ENCODE assay signal across 8 cellular contexts in genomic region chr4:924107-925096, GRCh38. TPM values are rescaled to one million over a fixed set of nuclear protein-coding genes. Genes with fewer than 3 reads are reported as not detected.
A peak's percentile ranks its signal among the peaks of the same experiment; 100 is the strongest.
DNase-seq lines count a peak whose midpoint lies in the region; ATAC-seq and TF ChIP-seq lines count a peak whose summit lies in the region.

No MANE protein-coding gene starts in this region.

- ATAC-seq in HG02610 (IDR thresholded peaks at IDR 0.05; ENCODE audit: unreplicated experiment) (peak; percentile 57), memory B cell (ENCODE audit: low read depth) (peak; percentile 62)
- peak; percentile 83 for ATAC-seq in activated CD8-positive, alpha-beta T cell treated with anti-CD3 and anti-CD28 coated beads for 36 hours

- DNase-seq in GM10248 (ENCODE audit: extremely low spot score): peak; percentile 68
- DNase-seq in activated CD8-positive, alpha-beta T cell treated with anti-CD3 and anti-CD28 coated beads for 36 hours: peak; percentile 62
- peak; percentile 48 to 63 for DNase-seq in memory B cell (ENCODE audit: low spot score in 2 of 2)
- no peak for DNase-seq in DMS153 (lab: John Stamatoyannopoulos, UW)
- DNase-seq in MV-4-11 (lab: John Stamatoyannopoulos, UW): no peak
- DNase-seq in NCI-H1048 (lab: John Stamatoyannopoulos, UW): no peak
- no peak for DNase-seq in activated CD8-positive, alpha-beta memory T cell treated with anti-CD3 and anti-CD28 coated beads, Interleukin-2, amount 50 U/mL, for 4 hours

- peak overlapping the region; percentile 87 for H3K27ac Mint-ChIP-seq in activated CD8-positive, alpha-beta T cell treated with anti-CD3 and anti-CD28 coated beads for 36 hours
- peak overlapping the region; percentile 97 for H3K27ac Mint-ChIP-seq in memory B cell

- intact Hi-C loops in activated CD8-positive, alpha-beta T cell treated with anti-CD3 and anti-CD28 coated beads for 36 hours (cut with micrococcal nuclease): no loop called here

- peaks cover 63% of the 10 kb centered on the region for H3K4me1 Mint-ChIP-seq in activated CD8-positive, alpha-beta T cell treated with anti-CD3 and anti-CD28 coated beads for 36 hours (ENCODE audit: low read depth)
- H3K4me1 Mint-ChIP-seq in memory B cell: peaks cover 46% of the 10 kb centered on the region

- H3K4me3 Mint-ChIP-seq in activated CD8-positive, alpha-beta T cell treated with anti-CD3 and anti-CD28 coated beads for 36 hours: peak overlapping the region; percentile 8
- H3K4me3 Mint-ChIP-seq in memory B cell: peak overlapping the region; percentile 57

- H3K27me3 Mint-ChIP-seq in activated CD8-positive, alpha-beta T cell treated with anti-CD3 and anti-CD28 coated beads for 36 hours: no peaks in the 10 kb centered on the region
- no peaks in the 10 kb centered on the region for H3K27me3 Mint-ChIP-seq in memory B cell

- TF ChIP-seq CTCF in GM10248 (IDR thresholded peaks at IDR 0.05; ENCODE audit: control extremely low read depth, extremely low read depth, low read depth, missing control alignments): no peak
- no peak for TF ChIP-seq CTCF in activated CD8-positive, alpha-beta T cell treated with anti-CD3 and anti-CD28 coated beads for 36 hours (IDR thresholded peaks at IDR 0.05)

- H3K36me3 Mint-ChIP-seq in activated CD8-positive, alpha-beta T cell treated with anti-CD3 and anti-CD28 coated beads for 36 hours (ENCODE audit: low read depth): peaks cover 23% of the 10 kb centered on the region
- H3K36me3 Mint-ChIP-seq in memory B cell: peaks cover 4% of the 10 kb centered on the region

- CTCF ChIA-PET in GM10248 (lab: Yijun Ruan, JAX): interaction anchor here (1.1 kb wide), 1 partner anchor 8 kb away, joined by 4 read pairs; the partner anchor contains the start of genes GAK and TMEM175
- CTCF ChIA-PET in activated CD8-positive, alpha-beta T cell treated with anti-CD3 and anti-CD28 coated beads for 36 hours (lab: Charles Lee): no interaction called here

- no peaks in the 10 kb centered on the region for H3K9me3 Mint-ChIP-seq in activated CD8-positive, alpha-beta T cell treated with anti-CD3 and anti-CD28 coated beads for 36 hours
- no peaks in the 10 kb centered on the region for H3K9me3 Mint-ChIP-seq in memory B cell

- POLR2A ChIA-PET in GM10248 (lab: Yijun Ruan, JAX): interaction anchor here (0.8 kb wide), 1 partner anchor 8 kb away, joined by 7 read pairs; the partner anchor contains the start of genes GAK and TMEM175
- POLR2A ChIA-PET in activated CD8-positive, alpha-beta T cell treated with anti-CD3 and anti-CD28 coated beads for 36 hours (lab: Charles Lee): interaction anchor here (1.0 to 2.8 kb wide), 3 partner anchors 8 to 46 kb away, joined by 3 to 11 read pairs (median 4); partner anchors contain the start of genes GAK and TMEM175

RNA-seq across cellular contexts. Expression of gene GAK, which starts 7.7 kb away (rescaled TPM):
- 100 to 1,000 TPM in 1 of 2 experiments, 10 to 100 TPM in 1; 97.8 to 102 TPM for total RNA-seq in activated CD8-positive, alpha-beta T cell treated with anti-CD3 and anti-CD28 coated beads for 36 hours

RNA-seq across cellular contexts. Expression of gene TMEM175, which starts 7.9 kb away (rescaled TPM):
- 10 to 100 TPM; 11.0 to 11.2 TPM for total RNA-seq in activated CD8-positive, alpha-beta T cell treated with anti-CD3 and anti-CD28 coated beads for 36 hours

RNA-seq across cellular contexts. Expression of gene DGKQ, which starts 49.0 kb away (rescaled TPM):
- 10 to 100 TPM; 14.3 to 16.7 TPM for total RNA-seq in activated CD8-positive, alpha-beta T cell treated with anti-CD3 and anti-CD28 coated beads for 36 hours

Comparison
In these comparisons a context has a peak if more than half of its experiments do, and no peak if none do; other contexts are left out.
1. DNase-seq: peak in GM10248 (single experiment), activated CD8-positive, alpha-beta T cell treated with anti-CD3 and anti-CD28 coated beads for 36 hours (single experiment) and memory B cell (2 of 2); none in DMS153 (single experiment), MV-4-11 (single experiment), NCI-H1048 (single experiment) and activated CD8-positive, alpha-beta memory T cell treated with anti-CD3 and anti-CD28 coated beads, Interleukin-2, amount 50 U/mL, for 4 hours (single experiment).
2. Peak in every context shown above with its lines, with median percentiles within 50 percentile points of each other: ATAC-seq.